22 cellular contexts compared by ENCODE assay signal in genomic region chr17:81162491-81162890, GRCh38. TPM values are rescaled to one million over a fixed set of nuclear protein-coding genes. Genes with fewer than 3 reads are reported as not detected.
DNase-seq lines count a peak whose midpoint lies in the region; ATAC-seq and TF ChIP-seq lines count a peak whose summit lies in the region.
"Had no signal": no experiment of that assay in that cellular context is flagged by ENCODE, and none has a peak within 500 bp of the region (broad histone marks: within the 10 kb centered on the region; RNA-seq: fewer than 3 reads in every experiment).

No MANE protein-coding gene starts in this region.

- H3K4me3 ChIP-seq in heart right ventricle (no peak overlapping the region), body of pancreas (no peak overlapping the region), lower lobe of right lung (no peak overlapping the region)
- H3K4me3 ChIP-seq: GM12878, GM23338 had no signal

- intact Hi-C loops in Right ventricle myocardium inferior (cut with DNase I): no loop called here
- intact Hi-C loops in heart right ventricle (cut with DNase I): no loop called here
- intact Hi-C loops in body of pancreas (cut with DNase I): no loop called here
- intact Hi-C loops in lower lobe of right lung (cut with DNase I): no loop called here

- 92 to 95% methylated on average over 11 of the region's 11 CpGs for WGBS in heart right ventricle, 2 donors
- 36 to 37% methylated on average over 2 to 11 of the region's 11 CpGs for WGBS in body of pancreas, 2 donors

- TF ChIP-seq CTCF in heart right ventricle (IDR thresholded peaks at IDR 0.05): no peak
- TF ChIP-seq CTCF in body of pancreas (IDR thresholded peaks at IDR 0.05): no peak
- no peak for TF ChIP-seq CTCF in lower lobe of right lung (IDR thresholded peaks at IDR 0.05)

- H3K27me3 ChIP-seq in heart right ventricle: peaks cover 0 to 39% (median 20%) of the 10 kb centered on the region in 7 donors
- H3K27me3 ChIP-seq in body of pancreas: no peaks in the 10 kb centered on the region
- peaks cover 30% of the 10 kb centered on the region for H3K27me3 ChIP-seq in lower lobe of right lung (ENCODE audit: low read depth)

- DNase-seq in Right ventricle myocardium inferior (ENCODE audit: missing footprints) (peak; percentile 30), heart right ventricle (no peak), body of pancreas (peak; percentile 88 to 94 (median 93)), lower lobe of right lung (peak; percentile 36), NCI-H774 (lab: John Stamatoyannopoulos, UW) (no peak)
- DNase-seq: 8988T, DMS79 treated with DMSO at 0.1 percent for 48 hours, HCEC 1CT, KG1, NCI-H1092, NCI-H1436, NCI-H1930, NCI-H69 had no signal

- ATAC-seq in Right ventricle myocardium inferior: no peak
- no peak for ATAC-seq in heart right ventricle
- ATAC-seq in body of pancreas: peak; percentile 76
- no peak for ATAC-seq in lower lobe of right lung
- ATAC-seq in HG03460 (IDR thresholded peaks at IDR 0.05; ENCODE audit: unreplicated experiment): no peak
- no peak for ATAC-seq in GM21723 (IDR thresholded peaks at IDR 0.05; ENCODE audit: unreplicated experiment)
- ATAC-seq: GM12878, GM23338, SK-N-SH treated with all-trans-retinoic acid at 6 μM for 48 hours had no signal

- H3K4me1 ChIP-seq in heart right ventricle (peaks cover 0 to 26% (median 17%) of the 10 kb centered on the region in 9 donors), body of pancreas (peaks cover 65% of the 10 kb centered on the region), lower lobe of right lung (peaks cover 20% of the 10 kb centered on the region)

- H3K27ac ChIP-seq in heart right ventricle (no peak overlapping the region), body of pancreas (peak overlapping the region; percentile 82 to 92 (median 86)), lower lobe of right lung (no peak overlapping the region), temporal lobe (ENCODE audit: low read depth, low read length) (peak overlapping the region; percentile 96)

- H3K9me3 ChIP-seq in heart right ventricle (no peaks in the 10 kb centered on the region), body of pancreas (no peaks in the 10 kb centered on the region), lower lobe of right lung (no peaks in the 10 kb centered on the region)

- peak; percentile 23 to 40 (median 27) for TF ChIP-seq POLR2A in body of pancreas (IDR thresholded peaks at IDR 0.05)

- H3K36me3 ChIP-seq in heart right ventricle (no peaks in the 10 kb centered on the region), body of pancreas (replicated peaks in 1 of 2; ENCODE audit: insufficient read depth in 1 of 2, low read depth in 2 of 2) (no peaks in the 10 kb centered on the region), lower lobe of right lung (no peaks in the 10 kb centered on the region)

RNA-seq across cellular contexts. Expression of gene PVALEF, which starts 2.8 kb away (rescaled TPM):
- total RNA-seq in Right ventricle myocardium inferior (not detected), heart right ventricle (not detected), body of pancreas (not detected), lower lobe of right lung (not detected), temporal lobe (not detected)
- polyA plus RNA-seq in heart right ventricle: not detected
- total RNA-seq: GM12878, GM23338, HT1080, NCI-H460 had no signal
- polyA plus RNA-seq: CD14-positive monocyte, GM12878, GM23338 had no signal

RNA-seq across cellular contexts. Expression of gene AATK, which starts 3.5 kb away (rescaled TPM):
- total RNA-seq in Right ventricle myocardium inferior: 10.1 TPM
- total RNA-seq in heart right ventricle: 1 to 10 TPM; 3.5 to 8.5 (median 6.2) TPM
- polyA plus RNA-seq in heart right ventricle: 1 to 10 TPM; 1.5 to 6.5 TPM
- total RNA-seq in body of pancreas: 10 to 100 TPM; 29.1 to 42.2 TPM
- 64.0 TPM for total RNA-seq in lower lobe of right lung
- total RNA-seq in temporal lobe: 7.9 TPM
- total RNA-seq: GM12878 had no signal

Comparison
In these comparisons a context has a peak if more than half of its experiments do, and no peak if none do; other contexts are left out.
1. DNase-seq: peak in Right ventricle myocardium inferior (single experiment), body of pancreas (4 of 4) and lower lobe of right lung (single experiment); none in heart right ventricle (0 of 2) and NCI-H774 (single experiment).
2. H3K27ac ChIP-seq: peak in body of pancreas (4 of 4) and temporal lobe (single experiment); none in heart right ventricle (0 of 10) and lower lobe of right lung (single experiment).